12 cellular contexts compared by ENCODE assay signal in genomic region chr5:81752644-81752963, GRCh38. TPM values are rescaled to one million over a fixed set of nuclear protein-coding genes. Genes with fewer than 3 reads are reported as not detected.
DNase-seq lines count a peak whose midpoint lies in the region; ATAC-seq, FAIRE-seq and TF ChIP-seq lines count a peak whose summit lies in the region.
"Had no signal": no experiment of that assay in that cellular context is flagged by ENCODE, and none has a peak within 500 bp of the region (broad histone marks: within the 10 kb centered on the region; RNA-seq: fewer than 3 reads in every experiment).

No MANE protein-coding gene starts in this region.

- POLR2A ChIA-PET in K562 (lab: Yijun Ruan, JAX), result interaction anchor here (0.6 to 3.1 kb wide), 9 partner anchors 8 to 561 kb away, joined by 3 to 61 read pairs (median 3); no protein-coding TSS in a partner anchor

- no peaks in the 10 kb centered on the region for H3K9me3 Mint-ChIP-seq in naive B cell

- 85 to 89% methylated on average over 5 of the region's 5 CpGs for WGBS in heart right ventricle, 2 donors
- 7% methylated on average over 5 of the region's 5 CpGs for whole genome bisulfite sequencing in K562 (ENCODE audit: insufficient coverage, low coverage, missing lambda C conversion rate)
- WGBS in urinary bladder, result 94% methylated on average over 5 of the region's 5 CpGs

- TF ChIP-seq POLR2A in K562 (conservative IDR thresholded peaks at IDR 0.05), result no peak

- H3K9me1 ChIP-seq in K562 (ENCODE audit: control insufficient read depth, insufficient read depth, low read length), result no peaks in the 10 kb centered on the region

- no peaks in the 10 kb centered on the region for H3K27me3 Mint-ChIP-seq in naive B cell

- in situ Hi-C loops in K562 (cut with MboI), result no loop called here

- CTCF ChIA-PET in K562 (lab: Yijun Ruan, JAX; ENCODE audit: low intra/inter-chr PET ratio), result no interaction called here

- no peak for FAIRE-seq in K562 (lab: Jason Lieb, UNC)
- FAIRE-seq: islet of Langerhans, pancreas had no signal

- H3K4me2 ChIP-seq in K562 (ENCODE audit: insufficient read depth, low read length), result peak overlapping the region; percentile 86

- no peaks in the 10 kb centered on the region for H4K20me1 ChIP-seq in K562 (replicated peaks; ENCODE audit: control insufficient read depth, insufficient read depth, low read length)

- H2AFZ ChIP-seq in K562 (ENCODE audit: low read depth, low read length), result peak overlapping the region; percentile 87

- DNase-seq in heart right ventricle (no peak), Right ventricle myocardium inferior (ENCODE audit: missing footprints) (no peak), K562 (ENCODE audit: extremely low read depth in 1 of 4, low spot score in 3 of 4) (no peak), naive B cell (no peak)
- DNase-seq: NCI-H1930; pancreas; stimulated activated CD4-positive, alpha-beta T cell treated with anti-CD3 and anti-CD28 coated beads, Interleukin-2, amount 100 ng/mL, for 48 hours had no signal

- H3K4me3 ChIP-seq in heart right ventricle (peak overlapping the region in 2 of 10 donors; percentile 84 to 86), K562 (no peak overlapping the region), urinary bladder (ENCODE audit: low read depth, low read length) (no peak overlapping the region)

- H3K9me3 ChIP-seq in heart right ventricle (no peaks in the 10 kb centered on the region), K562 (replicated peaks; ENCODE audit: control insufficient read depth, insufficient read depth, low read depth, low read length) (no peaks in the 10 kb centered on the region)
- H3K9me3 ChIP-seq: pancreas had no signal

- no peaks in the 10 kb centered on the region for H3K36me3 Mint-ChIP-seq in naive B cell

- H3K27ac ChIP-seq in heart right ventricle (peak overlapping the region in 8 of 10 donors; percentile 94 to 100 (median 99)), K562 (ENCODE audit: extremely low read depth, low read depth, low read length) (peak overlapping the region; percentile 91), urinary bladder (ENCODE audit: low read depth) (peak overlapping the region; percentile 100)

- H3K27me3 ChIP-seq in heart right ventricle, result no peaks in the 10 kb centered on the region
- H3K27me3 ChIP-seq in K562 (ENCODE audit: control insufficient read depth in 2 of 2, insufficient read depth in 2 of 2, low read length in 2 of 2), result no peaks in the 10 kb centered on the region
- H3K27me3 ChIP-seq: pancreas had no signal

- peak overlapping the region in 5 of 8 donors; percentile 58 to 97 (median 94) for H3K4me3 Mint-ChIP-seq in naive B cell

- peaks cover 34% of the 10 kb centered on the region for H3K79me2 ChIP-seq in K562 (ENCODE audit: control insufficient read depth, insufficient read depth, low read length)

- intact Hi-C loops in heart right ventricle (cut with DNase I) (loop anchor here in 9 of 10 donors (2.0 to 10.0 kb wide), 9 partner anchors 35 to 412 kb away; partner anchors contain the start of gene ATG10 (in 4 of the 9)), Right ventricle myocardium inferior (cut with DNase I) (loop anchor here (2.0 to 10.0 kb wide), 3 partner anchors 26 to 412 kb away; no protein-coding TSS in a partner anchor), K562 (cut with micrococcal nuclease) (loop anchor here (5.0 kb wide), 4 partner anchors 205 to 325 kb away; partner anchors contain the start of gene ATG10)

- TF ChIP-seq EP300 in K562 (IDR thresholded peaks at IDR 0.05; ENCODE audit: low read length), result no peak

- H3K36me3 ChIP-seq in heart right ventricle, result no peaks in the 10 kb centered on the region
- H3K36me3 ChIP-seq in K562 (ENCODE audit: control insufficient read depth, insufficient read depth, low read length), result no peaks in the 10 kb centered on the region
- H3K36me3 ChIP-seq in urinary bladder (ENCODE audit: insufficient read depth), result no peaks in the 10 kb centered on the region
- H3K36me3 ChIP-seq: pancreas had no signal

- H3K27ac Mint-ChIP-seq in naive B cell, result peak overlapping the region in 1 of 6 donors; percentile 25

- peak overlapping the region in 1 of 2 experiments; percentile 83; a peak in 2 of 4 replicates for H3K9ac ChIP-seq in K562 (ENCODE audit: insufficient read depth in 1 of 2, low read depth in 2 of 2, low read length in 2 of 2)

- ATAC-seq in heart right ventricle (no peak), Right ventricle myocardium inferior (no peak), K562 (no peak), naive B cell (ENCODE audit: low read depth in 2 of 2) (no peak), HG02938 (IDR thresholded peaks at IDR 0.05; ENCODE audit: unreplicated experiment) (no peak), GM21723 (IDR thresholded peaks at IDR 0.05; ENCODE audit: unreplicated experiment) (no peak), GM21529 (IDR thresholded peaks at IDR 0.05; ENCODE audit: unreplicated experiment) (no peak)

- no peak for TF ChIP-seq RAD21 in K562 (CRISPR knock-in tag; conservative IDR thresholded peaks at IDR 0.05 in 1 of 2, IDR thresholded peaks at IDR 0.05 in 1 of 2)

- H3K4me1 Mint-ChIP-seq in naive B cell, result peaks cover 13 to 32% (median 21%) of the 10 kb centered on the region in 3 donors

- H3K4me1 ChIP-seq in heart right ventricle (peaks cover 0 to 65% (median 42%) of the 10 kb centered on the region in 9 donors), K562 (replicated peaks in 1 of 2; ENCODE audit: control insufficient read depth in 2 of 2, insufficient read depth in 2 of 2, low read length in 2 of 2) (peaks cover 24 to 59% of the 10 kb centered on the region in 2 experiments), urinary bladder (ENCODE audit: insufficient read depth) (peaks cover 3% of the 10 kb centered on the region)

- BruUV-seq in K562 (replicated peaks; lab: Mats Ljungman, UMichigan), result no TSS peak

- no peak for TF ChIP-seq CTCF in heart right ventricle (IDR thresholded peaks at IDR 0.05)
- no peak for TF ChIP-seq CTCF in K562 (IDR thresholded peaks at IDR 0.05 in 2 of 3, conservative IDR thresholded peaks at IDR 0.05 in 1 of 3; ENCODE audit: insufficient read depth in 2 of 3, low read depth in 1 of 3, low read length in 3 of 3)

TF ChIP-seq in K562, 482 proteins besides CTCF, POLR2A, EP300 and RAD21 (continues in another document):
- TF ChIP-seq MLLT1 (IDR thresholded peaks at IDR 0.05), result 0 out of 4 replicates have a peak, but pooled peaks of 1 of the 2 experiments have one; percentile 48
- 0 out of 2 replicates have a peak, but pooled peaks have one; percentile 23 for TF ChIP-seq NBN (IDR thresholded peaks at IDR 0.05; ENCODE audit: low read depth)
- no peak for TF ChIP-seq RBM34 (IDR thresholded peaks at IDR 0.05; ENCODE audit: borderline replicate concordance, insufficient read depth, low read length)
- 0 out of 2 replicates have a peak, but pooled peaks have one; percentile 21 for TF ChIP-seq MTA1 (IDR thresholded peaks at IDR 0.05; ENCODE audit: borderline replicate concordance)
- peak; percentile 44 for TF ChIP-seq ASH1L (IDR thresholded peaks at IDR 0.05; ENCODE audit: borderline replicate concordance, low read depth, partially characterized antibody)
- no peak for TF ChIP-seq SNIP1 (IDR thresholded peaks at IDR 0.05; ENCODE audit: low read depth)
- 0 out of 2 replicates have a peak, but pooled peaks have one; percentile 56 for TF ChIP-seq HLTF (IDR thresholded peaks at IDR 0.05)
- no peak for TF ChIP-seq HNRNPUL1 (IDR thresholded peaks at IDR 0.05; ENCODE audit: low read length)

RNA-seq across cellular contexts. Expression of gene SSBP2, which starts 1.7 kb away (rescaled TPM):
- total RNA-seq in heart right ventricle (10 to 100 TPM; 30.0 to 85.9 (median 56.2) TPM), Right ventricle myocardium inferior (55.4 TPM), K562 (2014; rRNA removed) (22.3 and 30.2 TPM in 2 replicates), K562 (2014; rRNA removed; fragmentation: Illumina TruSeq; extraction: Trizol) (42.1 and 47.2 TPM in 2 replicates), K562 (2015; rRNA removed; fragmentation: Illumina TruSeq; extraction: Trizol) (37.7 and 39.9 TPM in 2 replicates), K562 (2021) (36.4 and 41.1 TPM in 2 replicates), urinary bladder (94.8 TPM)
- polyA plus RNA-seq in heart right ventricle (10 to 100 TPM; 24.2 to 49.6 TPM), K562 (2011; rRNA removed) (47.6 and 88.4 TPM in 2 replicates), K562 (2014; fragmentation: Illumina TruSeq; extraction: Trizol) (62.5 and 78.7 TPM in 2 replicates), K562 (2014; fragmentation: Nextera tagmentation; extraction: Ambion mirVana) (100 to 1,000 TPM in 1 of 2 experiments, 10 to 100 TPM in 1; 81.8 to 133 TPM), K562 (2014; rRNA removed) (35.1 and 44.6 TPM in 2 replicates), naive B cell (ENCODE audit: low read depth in 6 of 6) (100 to 1,000 TPM; 111 to 202 (median 140) TPM), urinary bladder (58.6 TPM)
- total RNA-seq in K562 (2011; cell fraction: chromatin; rRNA removed; ENCODE audit: low replicate concordance), result 60.8 and 64.6 TPM in 2 replicates
- 20.4 and 22.5 TPM in 2 replicates for total RNA-seq in K562 (2011; cell fraction: nucleolus; rRNA removed)
- total RNA-seq in K562 (2011; cell fraction: nucleoplasm; rRNA removed), result 30.7 and 41.1 TPM in 2 replicates
- polyA plus RNA-seq in K562 (2011; cell fraction: cytosol; rRNA removed), result 32.1 and 43.1 TPM in 2 replicates
- 34.8 and 49.1 TPM in 2 replicates for polyA plus RNA-seq in K562 (2011; cell fraction: nucleus; rRNA removed)
- 37.3 and 54.7 TPM in 2 replicates for polyA plus RNA-seq in K562 (2012)
- 42.0 and 53.6 TPM in 2 replicates for polyA minus RNA-seq in K562 (2011; rRNA and poly(A)+ RNA removed)
- 10.9 and 20.5 TPM in 2 replicates for polyA minus RNA-seq in K562 (2011; cell fraction: cytosol; rRNA and poly(A)+ RNA removed)
- 24.2 and 28.5 TPM in 2 replicates for polyA minus RNA-seq in K562 (2011; cell fraction: nucleus; rRNA and poly(A)+ RNA removed)
